Comparison of ENCODE assay signal across 1 cellular context in genomic region chr18:11857177-11857887, GRCh38.
TF ChIP-seq lines count a peak whose summit lies in the region.

No MANE protein-coding gene starts in this region.

TF ChIP-seq in HepG2, 621 proteins besides CTCF, POLR2A, EP300 and RAD21 (continued from another document and continues in another):
- TF ChIP-seq, protein P1, sequence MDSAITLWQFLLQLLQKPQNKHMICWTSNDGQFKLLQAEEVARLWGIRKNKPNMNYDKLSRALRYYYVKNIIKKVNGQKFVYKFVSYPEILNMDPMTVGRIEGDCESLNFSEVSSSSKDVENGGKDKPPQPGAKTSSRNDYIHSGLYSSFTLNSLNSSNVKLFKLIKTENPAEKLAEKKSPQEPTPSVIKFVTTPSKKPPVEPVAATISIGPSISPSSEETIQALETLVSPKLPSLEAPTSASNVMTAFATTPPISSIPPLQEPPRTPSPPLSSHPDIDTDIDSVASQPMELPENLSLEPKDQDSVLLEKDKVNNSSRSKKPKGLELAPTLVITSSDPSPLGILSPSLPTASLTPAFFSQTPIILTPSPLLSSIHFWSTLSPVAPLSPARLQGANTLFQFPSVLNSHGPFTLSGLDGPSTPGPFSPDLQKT (CRISPR knock-in tag; IDR thresholded peaks at IDR 0.05; ENCODE audit: borderline replicate concordance), result no peak
- TF ChIP-seq, protein P2, sequence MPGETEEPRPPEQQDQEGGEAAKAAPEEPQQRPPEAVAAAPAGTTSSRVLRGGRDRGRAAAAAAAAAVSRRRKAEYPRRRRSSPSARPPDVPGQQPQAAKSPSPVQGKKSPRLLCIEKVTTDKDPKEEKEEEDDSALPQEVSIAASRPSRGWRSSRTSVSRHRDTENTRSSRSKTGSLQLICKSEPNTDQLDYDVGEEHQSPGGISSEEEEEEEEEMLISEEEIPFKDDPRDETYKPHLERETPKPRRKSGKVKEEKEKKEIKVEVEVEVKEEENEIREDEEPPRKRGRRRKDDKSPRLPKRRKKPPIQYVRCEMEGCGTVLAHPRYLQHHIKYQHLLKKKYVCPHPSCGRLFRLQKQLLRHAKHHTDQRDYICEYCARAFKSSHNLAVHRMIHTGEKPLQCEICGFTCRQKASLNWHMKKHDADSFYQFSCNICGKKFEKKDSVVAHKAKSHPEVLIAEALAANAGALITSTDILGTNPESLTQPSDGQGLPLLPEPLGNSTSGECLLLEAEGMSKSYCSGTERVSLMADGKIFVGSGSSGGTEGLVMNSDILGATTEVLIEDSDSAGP (CRISPR knock-in tag; IDR thresholded peaks at IDR 0.05; ENCODE audit: borderline replicate concordance), result peak; percentile 27; the same call in 1 of the 2 replicates
- no peak for TF ChIP-seq JUN (CRISPR knock-in tag; IDR thresholded peaks at IDR 0.05)
- no peak for TF ChIP-seq KLF9 (CRISPR knock-in tag; IDR thresholded peaks at IDR 0.05; ENCODE audit: low read depth)
- peak; percentile 76; the same call in 1 of the 2 replicates for TF ChIP-seq ZFP37 (CRISPR knock-in tag; IDR thresholded peaks at IDR 0.05; ENCODE audit: borderline replicate concordance)
- no peak; the same call in 1 of the 2 replicates for TF ChIP-seq SRY (CRISPR knock-in tag; IDR thresholded peaks at IDR 0.05)
- no peak for TF ChIP-seq ZNF30 (CRISPR knock-in tag; IDR thresholded peaks at IDR 0.05)
- TF ChIP-seq ZNF768 (CRISPR knock-in tag; IDR thresholded peaks at IDR 0.05), result no peak
- TF ChIP-seq RNF2 (conservative IDR thresholded peaks at IDR 0.05; ENCODE audit: low read depth), result peak; percentile 41; the same call in 1 of the 2 replicates
- peak; percentile 43; the same call in 1 of the 2 replicates for TF ChIP-seq GATAD2A (CRISPR knock-in tag; IDR thresholded peaks at IDR 0.05)
- no peak for TF ChIP-seq CBFB (CRISPR knock-in tag; IDR thresholded peaks at IDR 0.05)
- TF ChIP-seq ZNF205 (CRISPR knock-in tag; IDR thresholded peaks at IDR 0.05), result 0 out of 2 replicates have a peak, but pooled peaks have one; percentile 40
- TF ChIP-seq, protein P3, sequence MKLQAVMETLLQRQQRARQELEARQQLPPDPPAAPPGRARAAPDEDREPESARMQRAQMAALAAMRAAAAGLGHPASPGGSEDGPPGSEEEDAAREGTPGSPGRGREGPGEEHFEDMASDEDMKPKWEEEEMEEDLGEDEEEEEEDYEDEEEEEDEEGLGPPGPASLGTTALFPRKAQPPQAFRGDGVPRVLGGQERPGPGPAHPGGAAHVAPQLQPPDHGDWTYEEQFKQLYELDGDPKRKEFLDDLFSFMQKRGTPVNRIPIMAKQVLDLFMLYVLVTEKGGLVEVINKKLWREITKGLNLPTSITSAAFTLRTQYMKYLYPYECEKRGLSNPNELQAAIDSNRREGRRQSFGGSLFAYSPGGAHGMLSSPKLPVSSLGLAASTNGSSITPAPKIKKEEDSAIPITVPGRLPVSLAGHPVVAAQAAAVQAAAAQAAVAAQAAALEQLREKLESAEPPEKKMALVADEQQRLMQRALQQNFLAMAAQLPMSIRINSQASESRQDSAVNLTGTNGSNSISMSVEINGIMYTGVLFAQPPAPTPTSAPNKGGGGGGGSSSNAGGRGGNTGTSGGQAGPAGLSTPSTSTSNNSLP (IDR thresholded peaks at IDR 0.05; ENCODE audit: low read depth, low read length), result peak; percentile 79; the same call in 1 of the 2 replicates
- TF ChIP-seq ATAD3A (CRISPR knock-in tag; IDR thresholded peaks at IDR 0.05), result no peak
- TF ChIP-seq JDP2 (CRISPR knock-in tag; IDR thresholded peaks at IDR 0.05; ENCODE audit: borderline replicate concordance), result no peak
- TF ChIP-seq, protein P4, sequence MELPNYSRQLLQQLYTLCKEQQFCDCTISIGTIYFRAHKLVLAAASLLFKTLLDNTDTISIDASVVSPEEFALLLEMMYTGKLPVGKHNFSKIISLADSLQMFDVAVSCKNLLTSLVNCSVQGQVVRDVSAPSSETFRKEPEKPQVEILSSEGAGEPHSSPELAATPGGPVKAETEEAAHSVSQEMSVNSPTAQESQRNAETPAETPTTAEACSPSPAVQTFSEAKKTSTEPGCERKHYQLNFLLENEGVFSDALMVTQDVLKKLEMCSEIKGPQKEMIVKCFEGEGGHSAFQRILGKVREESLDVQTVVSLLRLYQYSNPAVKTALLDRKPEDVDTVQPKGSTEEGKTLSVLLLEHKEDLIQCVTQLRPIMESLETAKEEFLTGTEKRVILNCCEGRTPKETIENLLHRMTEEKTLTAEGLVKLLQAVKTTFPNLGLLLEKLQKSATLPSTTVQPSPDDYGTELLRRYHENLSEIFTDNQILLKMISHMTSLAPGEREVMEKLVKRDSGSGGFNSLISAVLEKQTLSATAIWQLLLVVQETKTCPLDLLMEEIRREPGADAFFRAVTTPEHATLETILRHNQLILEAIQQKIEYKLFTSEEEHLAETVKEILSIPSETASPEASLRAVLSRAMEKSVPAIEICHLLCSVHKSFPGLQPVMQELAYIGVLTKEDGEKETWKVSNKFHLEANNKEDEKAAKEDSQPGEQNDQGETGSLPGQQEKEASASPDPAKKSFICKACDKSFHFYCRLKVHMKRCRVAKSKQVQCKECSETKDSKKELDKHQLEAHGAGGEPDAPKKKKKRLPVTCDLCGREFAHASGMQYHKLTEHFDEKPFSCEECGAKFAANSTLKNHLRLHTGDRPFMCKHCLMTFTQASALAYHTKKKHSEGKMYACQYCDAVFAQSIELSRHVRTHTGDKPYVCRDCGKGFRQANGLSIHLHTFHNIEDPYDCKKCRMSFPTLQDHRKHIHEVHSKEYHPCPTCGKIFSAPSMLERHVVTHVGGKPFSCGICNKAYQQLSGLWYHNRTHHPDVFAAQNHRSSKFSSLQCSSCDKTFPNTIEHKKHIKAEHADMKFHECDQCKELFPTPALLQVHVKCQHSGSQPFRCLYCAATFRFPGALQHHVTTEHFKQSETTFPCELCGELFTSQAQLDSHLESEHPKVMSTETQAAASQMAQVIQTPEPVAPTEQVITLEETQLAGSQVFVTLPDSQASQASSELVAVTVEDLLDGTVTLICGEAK (IDR thresholded peaks at IDR 0.05), result no peak
- TF ChIP-seq, protein P4 (CRISPR knock-in tag; IDR thresholded peaks at IDR 0.05), result peak; percentile 47; the same call in 1 of the 2 replicates
- TF ChIP-seq, protein P5, sequence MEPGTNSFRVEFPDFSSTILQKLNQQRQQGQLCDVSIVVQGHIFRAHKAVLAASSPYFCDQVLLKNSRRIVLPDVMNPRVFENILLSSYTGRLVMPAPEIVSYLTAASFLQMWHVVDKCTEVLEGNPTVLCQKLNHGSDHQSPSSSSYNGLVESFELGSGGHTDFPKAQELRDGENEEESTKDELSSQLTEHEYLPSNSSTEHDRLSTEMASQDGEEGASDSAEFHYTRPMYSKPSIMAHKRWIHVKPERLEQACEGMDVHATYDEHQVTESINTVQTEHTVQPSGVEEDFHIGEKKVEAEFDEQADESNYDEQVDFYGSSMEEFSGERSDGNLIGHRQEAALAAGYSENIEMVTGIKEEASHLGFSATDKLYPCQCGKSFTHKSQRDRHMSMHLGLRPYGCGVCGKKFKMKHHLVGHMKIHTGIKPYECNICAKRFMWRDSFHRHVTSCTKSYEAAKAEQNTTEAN (CRISPR knock-in tag; conservative IDR thresholded peaks at IDR 0.05), result 0 out of 2 replicates have a peak, but pooled peaks have one; percentile 23
- no peak for TF ChIP-seq FOXA1 (IDR thresholded peaks at IDR 0.05)
- TF ChIP-seq FOXA1 (CRISPR knock-in tag; IDR thresholded peaks at IDR 0.05), result 0 out of 2 replicates have a peak, but pooled peaks have one; percentile 4
- peak; percentile 41; the same call in 1 of the 2 replicates for TF ChIP-seq KMT2B (CRISPR knock-in tag; IDR thresholded peaks at IDR 0.05)
- TF ChIP-seq RFXANK (CRISPR knock-in tag; IDR thresholded peaks at IDR 0.05), result 0 out of 2 replicates have a peak, but pooled peaks have one; percentile 59
- TF ChIP-seq SAP130 (CRISPR knock-in tag; IDR thresholded peaks at IDR 0.05; ENCODE audit: low read depth), result peak; percentile 74
- peak; percentile 26; the same call in 1 of the 2 replicates for TF ChIP-seq TARDBP (CRISPR knock-in tag; IDR thresholded peaks at IDR 0.05)
- peak; percentile 53; the same call in 1 of the 2 replicates for TF ChIP-seq HMGXB3 (CRISPR knock-in tag; IDR thresholded peaks at IDR 0.05; ENCODE audit: borderline replicate concordance)
- TF ChIP-seq FOXK1 (CRISPR knock-in tag; IDR thresholded peaks at IDR 0.05; ENCODE audit: borderline replicate concordance, low read depth), result 0 out of 2 replicates have a peak, but pooled peaks have one; percentile 31
- peak; percentile 77 for TF ChIP-seq PAXIP1 (CRISPR knock-in tag; conservative IDR thresholded peaks at IDR 0.05)
